In genomic region chrX:107000013-107000515, GRCh38 we compare ENCODE assay signal across 8 cellular contexts. TPM values are rescaled to one million over a fixed set of nuclear protein-coding genes. Genes with fewer than 3 reads are reported as not detected.
DNase-seq lines count a peak whose midpoint lies in the region; ATAC-seq and FAIRE-seq lines count a peak whose summit lies in the region.

Gene MORC4 (minus strand): TSS chrX:107000212. CDS start chrX:106999969, 243 bp downstream.

- H3K9ac ChIP-seq in HUES48 (ENCODE audit: low read depth, low read length): no peak within 1 kb of the TSS

- no peak within 1 kb of the TSS for H3K27ac ChIP-seq in HUES48 (ENCODE audit: low read depth, low read length)

- DNase-seq in CD1c-positive myeloid dendritic cell (ENCODE audit: extremely low spot score) (peak; percentile 5), RCC 7860 (ENCODE audit: low spot score) (peak; percentile 79), activated gamma-delta T cell (lab: John Stamatoyannopoulos, UW) (peak; percentile 33), fibroblast of the conjunctiva (ENCODE audit: low read depth) (peak; percentile 59)
- DNase-seq in natural killer cell treated with Interleukin-12 subunit alpha and Interleukin-12 subunit beta and Interleukin-15 and Interleukin-18, amount 100 ng/mL, for 72 hours (ENCODE audit: low spot score): peak; percentile 72
- peak; percentile 70 for DNase-seq in stimulated activated naive CD8-positive, alpha-beta T cell treated with anti-CD3 and anti-CD28 coated beads, Interleukin-15, Interleukin-2, amounts not matched to agents 100 U/mL and 50 U/mL, for 24 hours

- no peak for FAIRE-seq in RCC 7860 (lab: Jason Lieb, UNC)

- H3K36me3 Mint-ChIP-seq in natural killer cell treated with Interleukin-12 subunit alpha and Interleukin-12 subunit beta and Interleukin-15 and Interleukin-18, amount 100 ng/mL, for 72 hours: no peaks in the 10 kb centered on the region

- ATAC-seq in GM21367 (IDR thresholded peaks at IDR 0.05; ENCODE audit: unreplicated experiment): peak; percentile 86
- ATAC-seq in natural killer cell treated with Interleukin-12 subunit alpha and Interleukin-12 subunit beta and Interleukin-15 and Interleukin-18, amount 100 ng/mL, for 72 hours: peak; percentile 89 to 92
- ATAC-seq in stimulated activated naive CD8-positive, alpha-beta T cell treated with anti-CD3 and anti-CD28 coated beads, Interleukin-15, Interleukin-2, amounts not matched to agents 100 U/mL and 50 U/mL, for 24 hours: peak; percentile 96

- H3K9me3 ChIP-seq in HUES48 (ENCODE audit: control insufficient read depth, insufficient read depth, low read length): no peaks in the 10 kb centered on the region; the same call in 1 of the 2 replicates

- H3K4me1 Mint-ChIP-seq in natural killer cell treated with Interleukin-12 subunit alpha and Interleukin-12 subunit beta and Interleukin-15 and Interleukin-18, amount 100 ng/mL, for 72 hours (ENCODE audit: low read depth in 2 of 2): peaks cover 0 to 10% of the 10 kb centered on the region in 2 donors

- peak within 1 kb of the TSS; percentile 74 for H3K4me3 ChIP-seq in HUES48 (ENCODE audit: low read depth, low read length)

- peaks cover 0 to 22% of the 10 kb centered on the region in 2 donors for H3K27me3 Mint-ChIP-seq in natural killer cell treated with Interleukin-12 subunit alpha and Interleukin-12 subunit beta and Interleukin-15 and Interleukin-18, amount 100 ng/mL, for 72 hours

- H3K4me1 ChIP-seq in HUES48 (ENCODE audit: control insufficient read depth, insufficient read depth, low read length): peaks cover 6% of the 10 kb centered on the region

- peaks cover 18% of the 10 kb centered on the region for H3K27me3 ChIP-seq in HUES48 (ENCODE audit: control insufficient read depth, insufficient read depth, low read length)

- no peak within 1 kb of the TSS for H3K27ac Mint-ChIP-seq in natural killer cell treated with Interleukin-12 subunit alpha and Interleukin-12 subunit beta and Interleukin-15 and Interleukin-18, amount 100 ng/mL, for 72 hours

- no peaks in the 10 kb centered on the region for H3K9me3 Mint-ChIP-seq in natural killer cell treated with Interleukin-12 subunit alpha and Interleukin-12 subunit beta and Interleukin-15 and Interleukin-18, amount 100 ng/mL, for 72 hours

- no peaks in the 10 kb centered on the region for H3K36me3 ChIP-seq in HUES48 (ENCODE audit: control insufficient read depth, insufficient read depth, low read length)

- H3K4me3 Mint-ChIP-seq in natural killer cell treated with Interleukin-12 subunit alpha and Interleukin-12 subunit beta and Interleukin-15 and Interleukin-18, amount 100 ng/mL, for 72 hours: peak within 1 kb of the TSS; percentile 91

RNA-seq across cellular contexts. Expression of gene MORC4, which starts in this region (rescaled TPM):
- total RNA-seq in natural killer cell treated with Interleukin-12 subunit alpha and Interleukin-12 subunit beta and Interleukin-15 and Interleukin-18, amount 100 ng/mL, for 72 hours: 1 to 10 TPM; 3.1 to 4.6 TPM

Comparison
In these comparisons a context has a peak if more than half of its experiments do, and no peak if none do; other contexts are left out.
1. DNase-seq: peak in every context shown above with its lines; median percentile 79 in RCC 7860; 72 in natural killer cell treated with Interleukin-12 subunit alpha and Interleukin-12 subunit beta and Interleukin-15 and Interleukin-18, amount 100 ng/mL, for 72 hours; 70 in stimulated activated naive CD8-positive, alpha-beta T cell treated with anti-CD3 and anti-CD28 coated beads, Interleukin-15, Interleukin-2, amounts not matched to agents 100 U/mL and 50 U/mL, for 24 hours; 59 in fibroblast of the conjunctiva; 33 in activated gamma-delta T cell; 5 in CD1c-positive myeloid dendritic cell.